ENCODE assay signal across 1 cellular context in the genomic region with DNA sequence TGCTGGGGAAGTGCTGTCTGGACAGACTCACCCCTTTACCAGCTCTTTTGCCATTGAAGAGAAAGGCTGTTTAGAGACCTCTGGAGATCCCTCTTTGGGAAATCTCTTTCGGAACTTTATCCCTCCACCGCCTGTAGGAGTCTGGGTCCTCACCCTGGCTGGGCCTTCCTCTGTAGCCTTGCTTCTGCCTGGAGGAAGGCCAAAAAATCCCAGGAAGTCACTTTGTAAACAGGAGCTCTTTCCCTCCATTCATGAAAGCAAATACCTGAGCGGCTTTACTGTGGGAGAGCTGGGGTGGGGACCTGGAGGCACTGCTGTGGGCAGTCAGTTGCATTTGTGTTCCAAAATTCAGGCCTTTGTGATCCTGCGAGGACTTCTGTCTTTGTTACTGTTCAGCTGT.
TF ChIP-seq lines count a peak whose summit lies in the region.

No MANE protein-coding gene starts in this region.

TF ChIP-seq in GM23338, 12 proteins besides CTCF, POLR2A, EP300 and RAD21:
- no peak for TF ChIP-seq JUNB (IDR thresholded peaks at IDR 0.05; ENCODE audit: unreplicated experiment)
- TF ChIP-seq, protein P1, sequence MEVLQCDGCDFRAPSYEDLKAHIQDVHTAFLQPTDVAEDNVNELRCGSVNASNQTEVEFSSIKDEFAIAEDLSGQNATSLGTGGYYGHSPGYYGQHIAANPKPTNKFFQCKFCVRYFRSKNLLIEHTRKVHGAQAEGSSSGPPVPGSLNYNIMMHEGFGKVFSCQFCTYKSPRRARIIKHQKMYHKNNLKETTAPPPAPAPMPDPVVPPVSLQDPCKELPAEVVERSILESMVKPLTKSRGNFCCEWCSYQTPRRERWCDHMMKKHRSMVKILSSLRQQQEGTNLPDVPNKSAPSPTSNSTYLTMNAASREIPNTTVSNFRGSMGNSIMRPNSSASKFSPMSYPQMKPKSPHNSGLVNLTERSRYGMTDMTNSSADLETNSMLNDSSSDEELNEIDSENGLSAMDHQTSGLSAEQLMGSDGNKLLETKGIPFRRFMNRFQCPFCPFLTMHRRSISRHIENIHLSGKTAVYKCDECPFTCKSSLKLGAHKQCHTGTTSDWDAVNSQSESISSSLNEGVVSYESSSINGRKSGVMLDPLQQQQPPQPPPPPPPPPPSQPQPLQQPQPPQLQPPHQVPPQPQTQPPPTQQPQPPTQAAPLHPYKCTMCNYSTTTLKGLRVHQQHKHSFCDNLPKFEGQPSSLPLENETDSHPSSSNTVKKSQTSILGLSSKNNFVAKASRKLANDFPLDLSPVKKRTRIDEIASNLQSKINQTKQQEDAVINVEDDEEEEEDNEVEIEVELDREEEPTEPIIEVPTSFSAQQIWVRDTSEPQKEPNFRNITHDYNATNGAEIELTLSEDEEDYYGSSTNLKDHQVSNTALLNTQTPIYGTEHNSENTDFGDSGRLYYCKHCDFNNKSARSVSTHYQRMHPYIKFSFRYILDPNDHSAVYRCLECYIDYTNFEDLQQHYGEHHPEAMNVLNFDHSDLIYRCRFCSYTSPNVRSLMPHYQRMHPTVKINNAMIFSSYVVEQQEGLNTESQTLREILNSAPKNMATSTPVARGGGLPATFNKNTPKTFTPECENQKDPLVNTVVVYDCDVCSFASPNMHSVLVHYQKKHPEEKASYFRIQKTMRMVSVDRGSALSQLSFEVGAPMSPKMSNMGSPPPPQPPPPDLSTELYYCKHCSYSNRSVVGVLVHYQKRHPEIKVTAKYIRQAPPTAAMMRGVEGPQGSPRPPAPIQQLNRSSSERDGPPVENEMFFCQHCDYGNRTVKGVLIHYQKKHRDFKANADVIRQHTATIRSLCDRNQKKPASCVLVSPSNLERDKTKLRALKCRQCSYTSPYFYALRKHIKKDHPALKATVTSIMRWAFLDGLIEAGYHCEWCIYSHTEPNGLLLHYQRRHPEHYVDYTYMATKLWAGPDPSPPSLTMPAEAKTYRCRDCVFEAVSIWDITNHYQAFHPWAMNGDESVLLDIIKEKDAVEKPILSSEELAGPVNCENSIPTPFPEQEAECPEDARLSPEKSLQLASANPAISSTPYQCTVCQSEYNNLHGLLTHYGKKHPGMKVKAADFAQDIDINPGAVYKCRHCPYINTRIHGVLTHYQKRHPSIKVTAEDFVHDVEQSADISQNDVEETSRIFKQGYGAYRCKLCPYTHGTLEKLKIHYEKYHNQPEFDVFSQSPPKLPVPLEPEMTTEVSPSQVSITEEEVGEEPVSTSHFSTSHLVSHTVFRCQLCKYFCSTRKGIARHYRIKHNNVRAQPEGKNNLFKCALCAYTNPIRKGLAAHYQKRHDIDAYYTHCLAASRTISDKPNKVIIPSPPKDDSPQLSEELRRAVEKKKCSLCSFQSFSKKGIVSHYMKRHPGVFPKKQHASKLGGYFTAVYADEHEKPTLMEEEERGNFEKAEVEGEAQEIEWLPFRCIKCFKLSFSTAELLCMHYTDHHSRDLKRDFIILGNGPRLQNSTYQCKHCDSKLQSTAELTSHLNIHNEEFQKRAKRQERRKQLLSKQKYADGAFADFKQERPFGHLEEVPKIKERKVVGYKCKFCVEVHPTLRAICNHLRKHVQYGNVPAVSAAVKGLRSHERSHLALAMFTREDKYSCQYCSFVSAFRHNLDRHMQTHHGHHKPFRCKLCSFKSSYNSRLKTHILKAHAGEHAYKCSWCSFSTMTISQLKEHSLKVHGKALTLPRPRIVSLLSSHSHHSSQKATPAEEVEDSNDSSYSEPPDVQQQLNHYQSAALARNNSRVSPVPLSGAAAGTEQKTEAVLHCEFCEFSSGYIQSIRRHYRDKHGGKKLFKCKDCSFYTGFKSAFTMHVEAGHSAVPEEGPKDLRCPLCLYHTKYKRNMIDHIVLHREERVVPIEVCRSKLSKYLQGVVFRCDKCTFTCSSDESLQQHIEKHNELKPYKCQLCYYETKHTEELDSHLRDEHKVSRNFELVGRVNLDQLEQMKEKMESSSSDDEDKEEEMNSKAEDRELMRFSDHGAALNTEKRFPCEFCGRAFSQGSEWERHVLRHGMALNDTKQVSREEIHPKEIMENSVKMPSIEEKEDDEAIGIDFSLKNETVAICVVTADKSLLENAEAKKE (CRISPR knock-in tag; IDR thresholded peaks at IDR 0.05) = no peak
- no peak for TF ChIP-seq CREB1 (CRISPR knock-in tag; IDR thresholded peaks at IDR 0.05; ENCODE audit: low read depth)
- TF ChIP-seq, protein P2, sequence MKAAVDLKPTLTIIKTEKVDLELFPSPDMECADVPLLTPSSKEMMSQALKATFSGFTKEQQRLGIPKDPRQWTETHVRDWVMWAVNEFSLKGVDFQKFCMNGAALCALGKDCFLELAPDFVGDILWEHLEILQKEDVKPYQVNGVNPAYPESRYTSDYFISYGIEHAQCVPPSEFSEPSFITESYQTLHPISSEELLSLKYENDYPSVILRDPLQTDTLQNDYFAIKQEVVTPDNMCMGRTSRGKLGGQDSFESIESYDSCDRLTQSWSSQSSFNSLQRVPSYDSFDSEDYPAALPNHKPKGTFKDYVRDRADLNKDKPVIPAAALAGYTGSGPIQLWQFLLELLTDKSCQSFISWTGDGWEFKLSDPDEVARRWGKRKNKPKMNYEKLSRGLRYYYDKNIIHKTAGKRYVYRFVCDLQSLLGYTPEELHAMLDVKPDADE (IDR thresholded peaks at IDR 0.05) = no peak
- no peak for TF ChIP-seq EZH2phosphoT487 (IDR thresholded peaks at IDR 0.05; ENCODE audit: unreplicated experiment)
